In genomic region chr1:195045072-195045471, GRCh38 we compare ENCODE assay signal across 24 cellular contexts.
A peak's percentile ranks its signal among the peaks of the same experiment; 100 is the strongest.
DNase-seq lines count a peak whose midpoint lies in the region; ATAC-seq, FAIRE-seq and TF ChIP-seq lines count a peak whose summit lies in the region.
"Had no signal": no experiment of that assay in that cellular context is flagged by ENCODE, and none has a peak within 500 bp of the region (broad histone marks: within the 10 kb centered on the region; RNA-seq: fewer than 3 reads in every experiment).

No MANE protein-coding gene starts in this region.

- peak; percentile 82 for FAIRE-seq in TTC549 (lab: Jason Lieb, UNC)
- FAIRE-seq: GM12878, GM12892, GM18507 had no signal

- no peaks in the 10 kb centered on the region for H4K20me1 ChIP-seq in HCT116 (ENCODE audit: insufficient read depth)
- H4K20me1 ChIP-seq: BLaER1 had no signal

- TF ChIP-seq RAD21 in HCT116 (IDR thresholded peaks at IDR 0.05; ENCODE audit: low read depth), result no peak

- no peak overlapping the region for H3K4me2 ChIP-seq in HCT116 (ENCODE audit: low read length)
- H3K4me2 ChIP-seq: BLaER1 had no signal

- no TSS peak for BruUV-seq in HCT116 (replicated peaks; lab: Mats Ljungman, UMichigan)

- TF ChIP-seq CTCF in HCT116 (IDR thresholded peaks at IDR 0.05 in 2 of 3, conservative IDR thresholded peaks at IDR 0.05 in 1 of 3; ENCODE audit: borderline replicate concordance in 1 of 3, insufficient read depth in 1 of 3, low read depth in 2 of 3, low read length in 2 of 3), result no peak

- ATAC-seq in HCT116, result no peak
- peak; percentile 34 for ATAC-seq in left lobe of liver
- ATAC-seq: GM12878 had no signal

- no peak overlapping the region for H3K9ac ChIP-seq in HCT116 (ENCODE audit: low read length)
- H3K9ac ChIP-seq: BLaER1 had no signal

- no peaks in the 10 kb centered on the region for H3K27me3 ChIP-seq in HCT116 (ENCODE audit: insufficient read depth, low read length)
- H3K27me3 ChIP-seq: BE2C, BLaER1 had no signal

- RAD21 ChIA-PET in HCT116 (lab: Charles Lee; ENCODE audit: low non-redundant PET in 1 of 2, low total read pairs in 2 of 2, uncharacterized antibody in 2 of 2, unreplicated experiment in 2 of 2), result no interaction called here

- DNase-seq in HCT116 (ENCODE audit: low read depth, low spot score), result no peak
- no peak for DNase-seq in left lobe of liver (ENCODE audit: low spot score)
- no peak for DNase-seq in anterior cingulate cortex (lab: John Stamatoyannopoulos, UW)
- DNase-seq in NCI-H446 treated with DMSO at 0.1 percent for 48 hours (lab: John Stamatoyannopoulos, UW), result no peak
- DNase-seq: 8988T; ACHN; BE2C; C1 segment of cervical spinal cord; CD4-positive, alpha-beta memory T cell; CD4-positive, CD25-positive, alpha-beta regulatory T cell; CD8-positive, alpha-beta memory T cell; COR-L47; DMS 273 treated with DMSO at 0.1 percent for 48 hours; DMS153; DMS53; DMS79; DND-41; EL; GDM1 had no signal

- TF ChIP-seq POLR2A in HCT116 (IDR thresholded peaks at IDR 0.05; ENCODE audit: borderline replicate concordance, extremely low read depth, insufficient read depth, insufficient read length), result no peak

- H3K4me3 ChIP-seq in HCT116 (replicated peaks in 1 of 2; ENCODE audit: low read depth in 1 of 2, low read length in 2 of 2), result no peak overlapping the region
- H3K4me3 ChIP-seq: BLaER1, GM12878 had no signal

- peaks cover 4% of the 10 kb centered on the region; the same call in 1 of the 2 replicates for H3K9me2 ChIP-seq in HCT116 (ENCODE audit: insufficient read depth)

- H3K36me3 ChIP-seq in HCT116 (ENCODE audit: control insufficient read depth in 1 of 2, insufficient read depth in 2 of 2, low read length in 2 of 2), result no peaks in the 10 kb centered on the region
- H3K36me3 ChIP-seq: BE2C, BLaER1 had no signal

- H2AFZ ChIP-seq in HCT116 (ENCODE audit: low read depth, low read length, poor library complexity, severe bottlenecking), result peak overlapping the region; percentile 41

- POLR2A ChIA-PET in HCT116 (lab: Charles Lee), result no interaction called here

- no peaks in the 10 kb centered on the region for H3K79me2 ChIP-seq in HCT116 (ENCODE audit: insufficient read depth, low read length)

- intact Hi-C loops in HCT116 (cut with micrococcal nuclease), result no loop called here

- H3K9me3 ChIP-seq in HCT116 (ENCODE audit: control insufficient read depth in 1 of 2, insufficient read depth in 1 of 2, low read depth in 1 of 2, low read length in 2 of 2), result no peaks in the 10 kb centered on the region
- H3K9me3 ChIP-seq: BE2C, BLaER1 had no signal

- CTCF ChIA-PET in HCT116 (lab: Charles Lee), result no interaction called here

- H3K27ac ChIP-seq in HCT116 (ENCODE audit: low read depth, low read length), result no peak overlapping the region
- H3K27ac ChIP-seq: BLaER1 had no signal

- no peaks in the 10 kb centered on the region for H3K4me1 ChIP-seq in HCT116 (ENCODE audit: control insufficient read depth in 1 of 2, insufficient read depth in 2 of 2, low read length in 2 of 2)
- H3K4me1 ChIP-seq: BE2C, BLaER1 had no signal

TF ChIP-seq in HCT116, 20 proteins besides CTCF, POLR2A, EP300 and RAD21:
- TF ChIP-seq ELF1 (IDR thresholded peaks at IDR 0.05; ENCODE audit: borderline replicate concordance, low read depth), result no peak
- no peak for TF ChIP-seq FOSL1 (IDR thresholded peaks at IDR 0.05; ENCODE audit: low read depth)
- TF ChIP-seq ZFX (IDR thresholded peaks at IDR 0.05), result no peak
- TF ChIP-seq EZH2 (IDR thresholded peaks at IDR 0.05), result no peak
- no peak for TF ChIP-seq YY1 (IDR thresholded peaks at IDR 0.05; ENCODE audit: extremely low read depth, insufficient replicate concordance, low read depth, low read length)
- no peak for TF ChIP-seq TCF7L2 (IDR thresholded peaks at IDR 0.05; ENCODE audit: borderline replicate concordance, extremely low read depth, insufficient read depth, insufficient read length)
- TF ChIP-seq ZBTB33 (IDR thresholded peaks at IDR 0.05; ENCODE audit: extremely low read depth, insufficient replicate concordance, low read length), result no peak
- no peak for TF ChIP-seq REST (IDR thresholded peaks at IDR 0.05; ENCODE audit: low read depth)
- TF ChIP-seq SP1 (IDR thresholded peaks at IDR 0.05; ENCODE audit: low read depth), result no peak
- TF ChIP-seq ATF3 (IDR thresholded peaks at IDR 0.05), result no peak
- no peak for TF ChIP-seq EZH2phosphoT487 (IDR thresholded peaks at IDR 0.05; ENCODE audit: borderline replicate concordance)
- no peak for TF ChIP-seq CBX3 (IDR thresholded peaks at IDR 0.05; ENCODE audit: low read depth)
- TF ChIP-seq JUND (IDR thresholded peaks at IDR 0.05), result no peak
- no peak for TF ChIP-seq POLR2AphosphoS5 (IDR thresholded peaks at IDR 0.05; ENCODE audit: low read depth, low read length)
- TF ChIP-seq EGR1 (IDR thresholded peaks at IDR 0.05; ENCODE audit: low read depth), result no peak
- TF ChIP-seq SIN3A (IDR thresholded peaks at IDR 0.05; ENCODE audit: low read depth), result no peak
- no peak for TF ChIP-seq CEBPB (IDR thresholded peaks at IDR 0.05; ENCODE audit: low read depth)
- no peak for TF ChIP-seq SRF (IDR thresholded peaks at IDR 0.05; ENCODE audit: low read depth)
- no peak for TF ChIP-seq MAX (IDR thresholded peaks at IDR 0.05)
- no peak for TF ChIP-seq ZNF274 (IDR thresholded peaks at IDR 0.05; ENCODE audit: low read depth, low read length)
